In genomic region chr5:69300537-69301203, GRCh38 we compare ENCODE assay signal across 1 cellular context.
TF ChIP-seq lines count a peak whose summit lies in the region.

No MANE protein-coding gene starts in this region.

TF ChIP-seq in K562, 482 proteins besides CTCF, POLR2A, EP300 and RAD21 (continued from another document and continues in another):
- TF ChIP-seq NR0B1 (IDR thresholded peaks at IDR 0.05; ENCODE audit: partially characterized antibody), result no peak
- no peak for TF ChIP-seq NONO (IDR thresholded peaks at IDR 0.05; ENCODE audit: low read depth in 2 of 2, low read length in 1 of 2)
- no peak for TF ChIP-seq BRF2 (IDR thresholded peaks at IDR 0.05; ENCODE audit: borderline replicate concordance, insufficient read depth, insufficient read length)
- no peak for TF ChIP-seq HSF4 (CRISPR knock-in tag; IDR thresholded peaks at IDR 0.05; ENCODE audit: borderline replicate concordance)
- TF ChIP-seq ZC3H4 (CRISPR knock-in tag; IDR thresholded peaks at IDR 0.05; ENCODE audit: borderline replicate concordance), result no peak
- TF ChIP-seq RBBP5 (IDR thresholded peaks at IDR 0.05; ENCODE audit: borderline replicate concordance, insufficient read depth, low read length, poor library complexity, severe bottlenecking), result no peak
- no peak for TF ChIP-seq TFE3 (CRISPR knock-in tag; IDR thresholded peaks at IDR 0.05)
- TF ChIP-seq SNIP1 (IDR thresholded peaks at IDR 0.05; ENCODE audit: low read depth), result no peak
- TF ChIP-seq NR2C2 (CRISPR knock-in tag; IDR thresholded peaks at IDR 0.05), result no peak
- 0 out of 2 replicates have a peak, but pooled peaks have one; percentile 13 for TF ChIP-seq NR2C2 (tag; IDR thresholded peaks at IDR 0.05)
- TF ChIP-seq CC2D1A (IDR thresholded peaks at IDR 0.05), result peak; percentile 61; the same call in 1 of the 2 replicates
- no peak for TF ChIP-seq ZBTB34 (CRISPR knock-in tag; IDR thresholded peaks at IDR 0.05)
- no peak for TF ChIP-seq ZNF212 (CRISPR knock-in tag; IDR thresholded peaks at IDR 0.05)
- no peak for TF ChIP-seq HDAC6 (IDR thresholded peaks at IDR 0.05; ENCODE audit: low read depth, low read length)
- no peak for TF ChIP-seq ZBTB49 (CRISPR knock-in tag; IDR thresholded peaks at IDR 0.05; ENCODE audit: borderline replicate concordance)
- no peak for TF ChIP-seq ZZZ3 (IDR thresholded peaks at IDR 0.05)
- no peak for TF ChIP-seq ZNF408 (CRISPR knock-in tag; IDR thresholded peaks at IDR 0.05; ENCODE audit: low read depth)
- TF ChIP-seq HDAC3 (IDR thresholded peaks at IDR 0.05; ENCODE audit: borderline replicate concordance, partially characterized antibody), result peak; percentile 20
- peak; percentile 90 for TF ChIP-seq NCOR1 (IDR thresholded peaks at IDR 0.05)
- peak; percentile 99 for TF ChIP-seq TAF9B (IDR thresholded peaks at IDR 0.05; ENCODE audit: partially characterized antibody)
- TF ChIP-seq EHMT2 (IDR thresholded peaks at IDR 0.05), result no peak
- TF ChIP-seq HNRNPH1 (optimal IDR thresholded peaks at IDR 0.05; ENCODE audit: low read depth, low read length), result no peak
- TF ChIP-seq ETV5 (CRISPR knock-in tag; IDR thresholded peaks at IDR 0.05; ENCODE audit: low read depth), result 0 out of 2 replicates have a peak, but pooled peaks have one; percentile 29
- TF ChIP-seq LEF1 (IDR thresholded peaks at IDR 0.05), result 0 out of 2 replicates have a peak, but pooled peaks have one; percentile 26
- peak in 1 of 2 experiments; percentile 58; a peak in 2 of 4 replicates for TF ChIP-seq FOXA3 (CRISPR knock-in tag; conservative IDR thresholded peaks at IDR 0.05 in 1 of 2, IDR thresholded peaks at IDR 0.05 in 1 of 2)
- no peak for TF ChIP-seq U2AF2 (optimal IDR thresholded peaks at IDR 0.05; ENCODE audit: low read depth, low read length)
- TF ChIP-seq DIDO1 (tag; IDR thresholded peaks at IDR 0.05; ENCODE audit: low read depth), result no peak
- no peak; the same call in 1 of the 2 replicates for TF ChIP-seq ZEB2 (IDR thresholded peaks at IDR 0.05)
- no peak for TF ChIP-seq THRA (IDR thresholded peaks at IDR 0.05)
- TF ChIP-seq ZNF140 (CRISPR knock-in tag; IDR thresholded peaks at IDR 0.05), result no peak
- TF ChIP-seq NELFE (IDR thresholded peaks at IDR 0.05; ENCODE audit: insufficient read depth, insufficient read length), result no peak
- TF ChIP-seq GABPB2 (CRISPR knock-in tag; conservative IDR thresholded peaks at IDR 0.05), result no peak
- no peak for TF ChIP-seq PRMT5 (CRISPR knock-in tag; IDR thresholded peaks at IDR 0.05)
- no peak for TF ChIP-seq ZFX (CRISPR knock-in tag; IDR thresholded peaks at IDR 0.05)
- TF ChIP-seq KLF16 (IDR thresholded peaks at IDR 0.05), result peak; percentile 58; the same call in 1 of the 2 replicates
- TF ChIP-seq CBFA2T3 (IDR thresholded peaks at IDR 0.05), result peak; percentile 96
- TF ChIP-seq CBX2 (IDR thresholded peaks at IDR 0.05; ENCODE audit: insufficient read depth, low read length, poor library complexity, severe bottlenecking), result no peak
- peak; percentile 97 for TF ChIP-seq TFAP4 (CRISPR knock-in tag; IDR thresholded peaks at IDR 0.05; ENCODE audit: borderline replicate concordance)
- TF ChIP-seq MYNN (IDR thresholded peaks at IDR 0.05), result peak; percentile 89; the same call in 1 of the 2 replicates
- no peak for TF ChIP-seq MYNN (CRISPR knock-in tag; IDR thresholded peaks at IDR 0.05)
- TF ChIP-seq PHTF2 (CRISPR knock-in tag; IDR thresholded peaks at IDR 0.05), result no peak
- TF ChIP-seq ZNF398 (CRISPR knock-in tag; IDR thresholded peaks at IDR 0.05), result no peak
- no peak for TF ChIP-seq AFF4 (CRISPR knock-in tag; IDR thresholded peaks at IDR 0.05)
- TF ChIP-seq NCOA4 (IDR thresholded peaks at IDR 0.05; ENCODE audit: partially characterized antibody), result no peak
- TF ChIP-seq SOX6 (IDR thresholded peaks at IDR 0.05), result peak; percentile 44
- TF ChIP-seq ZFP1 (CRISPR knock-in tag; IDR thresholded peaks at IDR 0.05), result no peak
- TF ChIP-seq MAFK (IDR thresholded peaks at IDR 0.05; ENCODE audit: low read length), result no peak
- TF ChIP-seq CREB1 (IDR thresholded peaks at IDR 0.05), result peak; percentile 32; the same call in 1 of the 2 replicates
- no peak for TF ChIP-seq CREB1 (CRISPR knock-in tag; IDR thresholded peaks at IDR 0.05)
- TF ChIP-seq SIRT6 (IDR thresholded peaks at IDR 0.05; ENCODE audit: low read depth, low read length), result no peak
- TF ChIP-seq ZNF12 (CRISPR knock-in tag; IDR thresholded peaks at IDR 0.05), result no peak
- no peak for TF ChIP-seq ZNF655 (CRISPR knock-in tag; IDR thresholded peaks at IDR 0.05)
- no peak for TF ChIP-seq ZFP36 (IDR thresholded peaks at IDR 0.05; ENCODE audit: low read depth, low read length, partially characterized antibody)
- no peak for TF ChIP-seq EGR1 (conservative IDR thresholded peaks at IDR 0.05)
